Comparison of ENCODE assay signal across 8 cellular contexts in genomic region chr7:105268511-105269392, GRCh38.
DNase-seq lines count a peak whose midpoint lies in the region; ATAC-seq and FAIRE-seq lines count a peak whose summit lies in the region.

No MANE protein-coding gene starts in this region.

- H3K9me3 ChIP-seq in SK-N-MC (ENCODE audit: low read depth, low read length) (no peaks in the 10 kb centered on the region), endocrine pancreas (ENCODE audit: control insufficient read depth, low read length) (no peaks in the 10 kb centered on the region), mononuclear cell (ENCODE audit: low read depth, low read length) (no peaks in the 10 kb centered on the region)

- H3K9ac ChIP-seq in SK-N-MC (ENCODE audit: insufficient read length) (peak overlapping the region; percentile 82), endocrine pancreas (ENCODE audit: control insufficient read depth, insufficient read depth, low read length) (peak overlapping the region; percentile 69)

- peak; percentile 69 for ATAC-seq in GM21447 (IDR thresholded peaks at IDR 0.05; ENCODE audit: unreplicated experiment)

- H3K27me3 ChIP-seq in endocrine pancreas (ENCODE audit: control insufficient read depth, insufficient read depth, low read length) (no peaks in the 10 kb centered on the region), mononuclear cell (ENCODE audit: insufficient read depth, low read length) (no peaks in the 10 kb centered on the region)

- H3K36me3 ChIP-seq in SK-N-MC (ENCODE audit: insufficient read depth, low read length) (no peaks in the 10 kb centered on the region), endocrine pancreas (ENCODE audit: control insufficient read depth, insufficient read depth, low read length) (no peaks in the 10 kb centered on the region)

- no peaks in the 10 kb centered on the region for H3K27me3 Mint-ChIP-seq in IgD-negative memory B cell

- H3K4me1 ChIP-seq in endocrine pancreas (ENCODE audit: control insufficient read depth, insufficient read depth, low read length) (peaks cover 16% of the 10 kb centered on the region), mononuclear cell (ENCODE audit: insufficient read depth, low read length) (peaks cover 16% of the 10 kb centered on the region)

- no peak for FAIRE-seq in urothelium cell line (lab: Jason Lieb, UNC)

- peak overlapping the region; percentile 86 to 94 (median 89) for H3K4me3 Mint-ChIP-seq in IgD-negative memory B cell

- H3K4me1 Mint-ChIP-seq in IgD-negative memory B cell = peaks cover 27 to 69% (median 61%) of the 10 kb centered on the region in 3 donors

- H3K27ac ChIP-seq in SK-N-MC = peak overlapping the region; percentile 90

- DNase-seq in ELR (ENCODE audit: low read depth) (peak; percentile 72), SK-N-MC (ENCODE audit: low read depth, low spot score) (peak; percentile 65), urothelium cell line (ENCODE audit: low spot score) (peak; percentile 52)
- no peak for DNase-seq in activated CD4-positive, alpha-beta T cell treated with anti-CD3 and anti-CD28 coated beads, Interleukin-2, amount 50 U/mL, for 4 hours

- H3K9me3 Mint-ChIP-seq in IgD-negative memory B cell = no peaks in the 10 kb centered on the region

- H3K36me3 Mint-ChIP-seq in IgD-negative memory B cell = peaks cover 4% of the 10 kb centered on the region

- peak overlapping the region; percentile 44 to 69 (median 50) for H3K27ac Mint-ChIP-seq in IgD-negative memory B cell

- H3K4me3 ChIP-seq in SK-N-MC (peak overlapping the region; percentile 93), endocrine pancreas (ENCODE audit: control insufficient read depth, insufficient read depth, low read length) (peak overlapping the region; percentile 95), mononuclear cell (ENCODE audit: low read length) (peak overlapping the region; percentile 31)

Comparison
In these comparisons a context has a peak if more than half of its experiments do, and no peak if none do; other contexts are left out.
1. DNase-seq: peak in ELR (single experiment), SK-N-MC (single experiment) and urothelium cell line (single experiment); none in activated CD4-positive, alpha-beta T cell treated with anti-CD3 and anti-CD28 coated beads, Interleukin-2, amount 50 U/mL, for 4 hours (0 of 2).
2. H3K4me3 ChIP-seq: peak in every context shown above with its lines; median percentile 95 in endocrine pancreas; 93 in SK-N-MC; 31 in mononuclear cell.